In genomic region chr12:53623986-53624385, GRCh38 we compare ENCODE assay signal across 8 cellular contexts. TPM values are rescaled to one million over a fixed set of nuclear protein-coding genes. Genes with fewer than 3 reads are reported as not detected.
A peak's percentile ranks its signal among the peaks of the same experiment; 100 is the strongest.
DNase-seq lines count a peak whose midpoint lies in the region; FAIRE-seq and TF ChIP-seq lines count a peak whose summit lies in the region.

No MANE protein-coding gene starts in this region.

- no peak overlapping the region for H2AFZ ChIP-seq in smooth muscle cell (ENCODE audit: low read depth)

- TF ChIP-seq CTCF in GM12865 (IDR thresholded peaks at IDR 0.05; ENCODE audit: insufficient read depth, low read depth, low read length, missing control alignments) (no peak), smooth muscle cell (IDR thresholded peaks at IDR 0.05; ENCODE audit: borderline replicate concordance, insufficient read depth, poor library complexity, severe bottlenecking) (no peak)

- H3K27ac ChIP-seq in smooth muscle cell (ENCODE audit: low read depth), result peak overlapping the region; percentile 49

- peak overlapping the region; percentile 18 for H3K27ac Mint-ChIP-seq in activated CD4-positive, alpha-beta memory T cell treated with anti-CD3 and anti-CD28 coated beads, Interleukin-2, amount 10 ng/mL, durations not matched to agents 7 days and 5 days

- H3K4me3 ChIP-seq in GM12865 (ENCODE audit: low read depth, low read length) (peak overlapping the region; percentile 86), smooth muscle cell (peak overlapping the region; percentile 81)

- 58% methylated on average over 2 of the region's 2 CpGs for WGBS in smooth muscle cell (ENCODE audit: low lambda C conversion rate)

- H3K4me1 ChIP-seq in smooth muscle cell (ENCODE audit: low read depth), result peaks cover 31% of the 10 kb centered on the region

- H3K79me2 ChIP-seq in smooth muscle cell (ENCODE audit: low read depth), result peaks cover 65% of the 10 kb centered on the region

- CTCF ChIA-PET in activated CD4-positive, alpha-beta memory T cell treated with anti-CD3 and anti-CD28 coated beads, Interleukin-2, amount 10 ng/mL, durations not matched to agents 7 days and 5 days (lab: Charles Lee), result interaction anchor here (0.8 to 2.6 kb wide), 6 partner anchors 8 to 115 kb away, joined by 3 to 13 read pairs (median 4); partner anchors contain the start of gene ATP5MC2

- POLR2A ChIA-PET in activated CD4-positive, alpha-beta memory T cell treated with anti-CD3 and anti-CD28 coated beads, Interleukin-2, amount 10 ng/mL, durations not matched to agents 7 days and 5 days (lab: Charles Lee), result interaction anchor here (0.8 to 5.7 kb wide), 6 partner anchors 15 to 65 kb away, joined by 3 to 34 read pairs (median 3); partner anchors contain the start of gene ATP5MC2

- H3K27me3 ChIP-seq in smooth muscle cell (ENCODE audit: low read depth), result no peaks in the 10 kb centered on the region

- H3K36me3 ChIP-seq in smooth muscle cell (ENCODE audit: low read depth), result no peaks in the 10 kb centered on the region

- no peak for DNase-seq in GM12865 (ENCODE audit: low read depth)
- DNase-seq in activated CD4-positive, alpha-beta memory T cell treated with anti-CD3 and anti-CD28 coated beads, Interleukin-2, amount 10 ng/mL, durations not matched to agents 7 days and 5 days, result no peak
- DNase-seq in glomerular visceral epithelial cell (ENCODE audit: extremely low spot score), result peak; percentile 40
- DNase-seq in smooth muscle cell (lab: John Stamatoyannopoulos, UW; ENCODE audit: unreplicated experiment), result no peak
- DNase-seq in D341Med (ENCODE audit: low spot score), result no peak
- DNase-seq in activated naive CD4-positive, alpha-beta T cell treated with Interleukin-2 at 50 U/mL for 16 hours, result no peak
- no peak for DNase-seq in NCI-H345 (lab: John Stamatoyannopoulos, UW)
- DNase-seq in GM12891 (ENCODE audit: insufficient read length, low spot score), result no peak

- H3K36me3 Mint-ChIP-seq in activated CD4-positive, alpha-beta memory T cell treated with anti-CD3 and anti-CD28 coated beads, Interleukin-2, amount 10 ng/mL, durations not matched to agents 7 days and 5 days (ENCODE audit: low read depth), result peaks cover 8% of the 10 kb centered on the region

- peak overlapping the region; percentile 93 for H3K4me2 ChIP-seq in smooth muscle cell

- no peak for TF ChIP-seq POLR2A in GM12891 (IDR thresholded peaks at IDR 0.05; ENCODE audit: low read depth, low read length)

- H3K4me3 Mint-ChIP-seq in activated CD4-positive, alpha-beta memory T cell treated with anti-CD3 and anti-CD28 coated beads, Interleukin-2, amount 10 ng/mL, durations not matched to agents 7 days and 5 days, result peak overlapping the region; percentile 99

- H3K9ac ChIP-seq in smooth muscle cell (ENCODE audit: low read depth), result no peak overlapping the region

- H4K20me1 ChIP-seq in smooth muscle cell (ENCODE audit: low read depth), result peaks cover 37% of the 10 kb centered on the region

- no peaks in the 10 kb centered on the region for H3K9me3 Mint-ChIP-seq in activated CD4-positive, alpha-beta memory T cell treated with anti-CD3 and anti-CD28 coated beads, Interleukin-2, amount 10 ng/mL, durations not matched to agents 7 days and 5 days

- H3F3A ChIP-seq in smooth muscle cell (ENCODE audit: low read depth), result no peaks in the 10 kb centered on the region

- FAIRE-seq in GM12891 (lab: Jason Lieb, UNC), result no peak

- no peaks in the 10 kb centered on the region for H3K27me3 Mint-ChIP-seq in activated CD4-positive, alpha-beta memory T cell treated with anti-CD3 and anti-CD28 coated beads, Interleukin-2, amount 10 ng/mL, durations not matched to agents 7 days and 5 days

- no peaks in the 10 kb centered on the region for H3K9me3 ChIP-seq in smooth muscle cell (replicated peaks; ENCODE audit: low read depth)

- H3K4me1 Mint-ChIP-seq in activated CD4-positive, alpha-beta memory T cell treated with anti-CD3 and anti-CD28 coated beads, Interleukin-2, amount 10 ng/mL, durations not matched to agents 7 days and 5 days, result peaks cover 40% of the 10 kb centered on the region

TF ChIP-seq in GM12891, 5 proteins besides CTCF, POLR2A, EP300 and RAD21:
- TF ChIP-seq TAF1 (IDR thresholded peaks at IDR 0.05; ENCODE audit: low read depth, low read length) (no peak), POU2F2 (IDR thresholded peaks at IDR 0.05; ENCODE audit: low read depth, low read length) (no peak), SPI1 (IDR thresholded peaks at IDR 0.05; ENCODE audit: low read depth, low read length) (no peak), PAX5 (IDR thresholded peaks at IDR 0.05; ENCODE audit: insufficient read depth, low read length, severe bottlenecking) (no peak), POLR2AphosphoS5 (IDR thresholded peaks at IDR 0.05; ENCODE audit: low read depth, low read length) (no peak)

RNA-seq across cellular contexts. Expression of gene ATF7, which starts 2.2 kb away (rescaled TPM):
- 10 to 100 TPM; 21.4 to 24.0 TPM for total RNA-seq in activated CD4-positive, alpha-beta memory T cell treated with anti-CD3 and anti-CD28 coated beads, Interleukin-2, amount 10 ng/mL, durations not matched to agents 7 days and 5 days
- 19.9 and 28.5 TPM in 2 replicates for total RNA-seq in smooth muscle cell
- polyA plus RNA-seq in smooth muscle cell, result 15.2 and 19.0 TPM in 2 replicates
- polyA plus RNA-seq in GM12891 (2012; ENCODE audit: low read depth, missing spikeins), result 12.5 TPM

RNA-seq across cellular contexts. Expression of gene ATP5MC2, which starts 51.9 kb away (rescaled TPM):
- total RNA-seq in activated CD4-positive, alpha-beta memory T cell treated with anti-CD3 and anti-CD28 coated beads, Interleukin-2, amount 10 ng/mL, durations not matched to agents 7 days and 5 days, result 100 to 1,000 TPM; 341 to 347 TPM
- 238 and 261 TPM in 2 replicates for total RNA-seq in smooth muscle cell
- 312 and 320 TPM in 2 replicates for polyA plus RNA-seq in smooth muscle cell
- polyA plus RNA-seq in GM12891 (2012; ENCODE audit: low read depth, missing spikeins), result 655 TPM
